Comparison of ENCODE assay signal across 18 cellular contexts in genomic region chr2:118010470-118010869, GRCh38.
"Had no signal": no experiment of that assay in that cellular context is flagged by ENCODE, and none has a peak within 500 bp of the region (broad histone marks: within the 10 kb centered on the region; RNA-seq: fewer than 3 reads in every experiment).

No MANE protein-coding gene starts in this region.

- H3K9me3 ChIP-seq: neutrophil had no signal

- H3K4me3 Mint-ChIP-seq: activated CD8-positive, alpha-beta T cell treated with anti-CD3 and anti-CD28 coated beads for 36 hours; activated T-helper 1 cell treated with anti-CD3 and anti-CD28 coated beads, Interleukin-12 subunit alpha, Interleukin-12 subunit beta, Interleukin-2, Interleukin-4 antibody, amounts not matched to agents 30 ng/mL and 10 ng/mL and 1 ng/mL, durations not matched to agents 14 hours and 24 hours and 36 hours; stimulated activated naive CD8-positive, alpha-beta T cell treated with anti-CD3 and anti-CD28 coated beads, Interleukin-15, amount 100 ng/mL, for 72 hours; type B pancreatic cell; WTC11 had no signal

- H3K27me3 ChIP-seq: neutrophil had no signal

- DNase-seq: activated CD4-positive, alpha-beta T cell treated with anti-CD3 and anti-CD28 coated beads for 48 hours; activated CD8-positive, alpha-beta T cell treated with anti-CD3 and anti-CD28 coated beads for 36 hours; activated naive CD4-positive, alpha-beta T cell; effector CD4-positive, alpha-beta T cell; foreskin melanocyte; head of caudate nucleus; left cardiac atrium; naive B cell; stimulated activated CD4-positive, alpha-beta T cell treated with anti-CD3 and anti-CD28 coated beads, Interleukin-1b, Interleukin-23, amount 100 ng/mL, for 48 hours; stimulated activated naive CD8-positive, alpha-beta T cell treated with anti-CD3 and anti-CD28 coated beads, Interleukin-15, amount 100 ng/mL, for 72 hours; T-helper 1 cell had no signal

- ATAC-seq: activated CD8-positive, alpha-beta T cell treated with anti-CD3 and anti-CD28 coated beads for 36 hours; left cardiac atrium; SK-N-SH treated with all-trans-retinoic acid at 6 μM for 48 hours; stimulated activated naive CD8-positive, alpha-beta T cell treated with anti-CD3 and anti-CD28 coated beads, Interleukin-15, amount 100 ng/mL, for 72 hours; WTC11 had no signal

- H3K27me3 Mint-ChIP-seq: activated CD8-positive, alpha-beta T cell treated with anti-CD3 and anti-CD28 coated beads for 36 hours; naive B cell; stimulated activated naive CD8-positive, alpha-beta T cell treated with anti-CD3 and anti-CD28 coated beads, Interleukin-15, amount 100 ng/mL, for 72 hours had no signal

- H3K27ac Mint-ChIP-seq: activated CD8-positive, alpha-beta T cell treated with anti-CD3 and anti-CD28 coated beads for 36 hours; activated T-helper 1 cell treated with anti-CD3 and anti-CD28 coated beads, Interleukin-12 subunit alpha, Interleukin-12 subunit beta, Interleukin-2, Interleukin-4 antibody, amounts not matched to agents 30 ng/mL and 10 ng/mL and 1 ng/mL, durations not matched to agents 14 hours and 24 hours and 36 hours; stimulated activated naive CD8-positive, alpha-beta T cell treated with anti-CD3 and anti-CD28 coated beads, Interleukin-15, amount 100 ng/mL, for 72 hours; type B pancreatic cell; WTC11 had no signal

- H3K9me3 Mint-ChIP-seq: activated CD8-positive, alpha-beta T cell treated with anti-CD3 and anti-CD28 coated beads for 36 hours; activated T-helper 1 cell treated with anti-CD3 and anti-CD28 coated beads, Interleukin-12 subunit alpha, Interleukin-12 subunit beta, Interleukin-2, Interleukin-4 antibody, amounts not matched to agents 30 ng/mL and 10 ng/mL and 1 ng/mL, durations not matched to agents 14 hours and 24 hours and 36 hours; naive B cell; stimulated activated naive CD8-positive, alpha-beta T cell treated with anti-CD3 and anti-CD28 coated beads, Interleukin-15, amount 100 ng/mL, for 72 hours; type B pancreatic cell; WTC11 had no signal

- H3K27ac ChIP-seq: coronary artery, neutrophil, parathyroid adenoma had no signal

- H3K9ac ChIP-seq: parathyroid adenoma had no signal

- H2AFZ ChIP-seq: parathyroid adenoma had no signal

- H3K4me3 ChIP-seq: coronary artery had no signal
